ENCODE assay signal across 9 cellular contexts in the genomic region with DNA sequence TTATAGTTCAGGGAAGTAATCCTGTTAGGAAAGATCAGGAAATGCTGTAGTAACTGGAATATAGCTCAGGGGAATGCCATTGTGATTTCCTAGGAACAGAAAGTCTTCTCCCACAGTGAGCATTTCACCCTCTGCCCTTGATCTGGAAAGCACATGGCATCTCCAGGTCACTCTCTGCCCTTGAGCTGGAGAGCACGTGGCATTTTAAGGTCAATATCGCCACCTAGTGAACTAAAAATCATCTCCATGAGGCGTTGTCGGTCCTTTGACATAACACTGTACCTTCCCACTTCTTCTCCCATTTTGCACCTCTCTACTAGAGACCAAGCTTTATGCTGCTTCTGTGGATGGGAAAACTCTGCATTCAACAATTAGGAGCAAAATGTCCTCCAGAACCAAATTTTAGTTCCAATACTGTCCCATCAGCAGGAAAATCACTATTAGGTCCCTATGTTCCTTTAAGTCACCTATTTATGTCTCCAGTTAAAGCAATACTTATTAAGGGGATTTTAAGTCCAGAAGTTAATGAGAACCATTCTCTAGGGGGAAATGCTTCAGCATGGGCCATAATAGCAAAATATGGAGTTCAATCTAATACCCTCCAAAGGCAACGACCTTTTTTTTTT. TPM values are rescaled to one million over a fixed set of nuclear protein-coding genes. Genes with fewer than 3 reads are reported as not detected.
DNase-seq lines count a peak whose midpoint lies in the region; ATAC-seq and TF ChIP-seq lines count a peak whose summit lies in the region.
"Had no signal": no experiment of that assay in that cellular context is flagged by ENCODE, and none has a peak within 500 bp of the region (broad histone marks: within the 10 kb centered on the region; RNA-seq: fewer than 3 reads in every experiment).

No MANE protein-coding gene starts in this region.

- peaks cover 8% of the 10 kb centered on the region for H3K4me1 Mint-ChIP-seq in nephron

- H3K9me3 Mint-ChIP-seq in nephron, result peaks cover 2% of the 10 kb centered on the region

- H3K36me3 Mint-ChIP-seq in nephron (ENCODE audit: low read depth), result no peaks in the 10 kb centered on the region
- H3K36me3 Mint-ChIP-seq: activated naive CD8-positive, alpha-beta T cell had no signal

- no peaks in the 10 kb centered on the region for H3K79me2 ChIP-seq in fibroblast of lung (ENCODE audit: control insufficient read depth, insufficient read depth, low read length)

- DNase-seq in DMS 273 (lab: John Stamatoyannopoulos, UW; ENCODE audit: unreplicated experiment), result peak; percentile 94
- DNase-seq in HT1080 (ENCODE audit: low read depth), result peak; percentile 86
- DNase-seq in NCI-H748 treated with DMSO at 0.1 percent for 48 hours (lab: John Stamatoyannopoulos, UW), result peak; percentile 32
- DNase-seq in activated CD4-positive, alpha-beta T cell treated with anti-CD3 and anti-CD28 coated beads, Interleukin-2, amount 50 U/mL, for 48 hours, result peak; percentile 17 to 30
- peak; percentile 64 to 89 for DNase-seq in fibroblast of lung (ENCODE audit: low read depth in 2 of 2)
- DNase-seq in uterus, result peak; percentile 16 to 42

- intact Hi-C loops in uterus (cut with DNase I; ENCODE audit: low total_unique reads), result loop anchor here (10.0 kb wide), 1 partner anchor 155 kb away; no protein-coding TSS in a partner anchor

- no peak overlapping the region for H3K9ac ChIP-seq in fibroblast of lung (ENCODE audit: insufficient read depth, low read length)

- ATAC-seq in GM19467 (IDR thresholded peaks at IDR 0.05; ENCODE audit: unreplicated experiment), result peak; percentile 77

- H3K4me3 Mint-ChIP-seq in nephron, result no peak overlapping the region
- H3K4me3 Mint-ChIP-seq: activated naive CD8-positive, alpha-beta T cell had no signal

- no peak for TF ChIP-seq POLR2A in uterus (IDR thresholded peaks at IDR 0.05)

- no peak overlapping the region for H3K27ac Mint-ChIP-seq in nephron
- H3K27ac Mint-ChIP-seq: activated naive CD8-positive, alpha-beta T cell had no signal

- H3K4me1 ChIP-seq in fibroblast of lung (ENCODE audit: control insufficient read depth, extremely low read depth, insufficient read depth, low read length) (no peaks in the 10 kb centered on the region), uterus (no peaks in the 10 kb centered on the region)

- TF ChIP-seq CTCF in fibroblast of lung (conservative IDR thresholded peaks at IDR 0.05 in 1 of 2, IDR thresholded peaks at IDR 0.05 in 1 of 2; ENCODE audit: low read depth in 1 of 2, low read length in 2 of 2), result peak; percentile 67 to 68
- TF ChIP-seq CTCF in nephron (IDR thresholded peaks at IDR 0.05; ENCODE audit: unreplicated experiment in 3 of 3), result peak; percentile 54 to 69 (median 61)
- TF ChIP-seq CTCF in uterus (IDR thresholded peaks at IDR 0.05), result peak; percentile 56 to 73 (median 65)

- H3K36me3 ChIP-seq in fibroblast of lung (ENCODE audit: control insufficient read depth, insufficient read depth, low read length) (no peaks in the 10 kb centered on the region), uterus (no peaks in the 10 kb centered on the region)

- H3K27ac ChIP-seq in fibroblast of lung (ENCODE audit: insufficient read depth, low read length), result no peak overlapping the region
- no peak overlapping the region for H3K27ac ChIP-seq in uterus

- H3K27me3 ChIP-seq in fibroblast of lung (ENCODE audit: control insufficient read depth, insufficient read depth, low read length) (no peaks in the 10 kb centered on the region), uterus (no peaks in the 10 kb centered on the region)

- H3K4me3 ChIP-seq in fibroblast of lung (replicated peaks in 1 of 4; ENCODE audit: control extremely low read depth in 1 of 4, insufficient read depth in 1 of 4, low read depth in 3 of 4, low read length in 4 of 4) (no peak overlapping the region), uterus (no peak overlapping the region)

- H3K9me3 ChIP-seq in fibroblast of lung (ENCODE audit: control insufficient read depth, insufficient read depth, low read depth, low read length) (no peaks in the 10 kb centered on the region), uterus (no peaks in the 10 kb centered on the region)

- no peaks in the 10 kb centered on the region for H3K27me3 Mint-ChIP-seq in nephron (ENCODE audit: low read depth)
- H3K27me3 Mint-ChIP-seq: activated naive CD8-positive, alpha-beta T cell had no signal

- H2AFZ ChIP-seq in fibroblast of lung (ENCODE audit: low read length), result no peak overlapping the region

- no peak overlapping the region for H3K4me2 ChIP-seq in fibroblast of lung (ENCODE audit: extremely low read depth, insufficient read depth, low read length)

- H4K20me1 ChIP-seq in fibroblast of lung (ENCODE audit: control insufficient read depth, extremely low read depth, insufficient read depth, low read length), result no peaks in the 10 kb centered on the region

RNA-seq across cellular contexts. Expression of a gene that starts 54.7 kb away (rescaled TPM):
- 4.6 and 5.4 TPM in 2 replicates for total RNA-seq in HT1080 (2014; rRNA removed; shearing (Covaris generic))
- 4.6 and 11.3 TPM in 2 replicates for polyA plus RNA-seq in HT1080 (2015; cell fraction: cytosol; rRNA removed)
- 22.1 and 28.6 TPM in 2 replicates for polyA plus RNA-seq in HT1080 (2015; cell fraction: nucleus; rRNA removed)
- 6.2 and 8.8 TPM in 2 replicates for total RNA-seq in fibroblast of lung
- polyA plus RNA-seq in fibroblast of lung, result 7.2 and 12.7 TPM in 2 replicates
- 5.0 and 7.9 TPM in 2 replicates for polyA plus RNA-seq in fibroblast of lung (2012)
- polyA minus RNA-seq in fibroblast of lung (ENCODE audit: low replicate concordance), result 2.7 and 4.5 TPM in 2 replicates
- total RNA-seq in uterus, result 10 to 100 TPM in 3 of 4 donors, 1 to 10 TPM in 1; 8.7 to 53.3 (median 40.7) TPM

Comparison
In these comparisons a context has a peak if more than half of its experiments do, and no peak if none do; other contexts are left out.
1. DNase-seq: peak in every context shown above with its lines; median percentile 94 in DMS 273; 86 in HT1080; 76 in fibroblast of lung; 32 in NCI-H748 treated with DMSO at 0.1 percent for 48 hours; 29 in uterus; 24 in activated CD4-positive, alpha-beta T cell treated with anti-CD3 and anti-CD28 coated beads, Interleukin-2, amount 50 U/mL, for 48 hours.